17 cellular contexts compared by ENCODE assay signal in the genomic region with DNA sequence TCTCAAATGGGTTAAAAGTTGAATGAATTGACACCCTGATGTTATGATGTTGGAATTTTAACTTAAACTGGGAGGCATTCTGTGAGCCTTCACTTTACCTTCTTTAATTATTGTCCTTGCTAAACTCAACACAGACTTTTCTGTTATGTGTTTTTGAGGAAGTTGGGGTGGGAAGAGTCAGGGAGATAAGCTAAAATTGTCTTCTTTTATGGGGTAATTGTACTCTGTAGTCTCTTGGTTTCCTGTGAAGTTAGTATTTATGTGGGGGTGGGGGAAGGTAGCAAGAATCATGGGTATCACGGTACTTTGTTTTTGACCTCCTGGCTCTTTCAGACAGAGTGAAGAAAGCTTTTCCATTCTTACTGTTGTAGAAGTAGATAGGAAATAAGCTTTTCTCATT. TPM values are rescaled to one million over a fixed set of nuclear protein-coding genes. Genes with fewer than 3 reads are reported as not detected.
DNase-seq lines count a peak whose midpoint lies in the region; ATAC-seq and TF ChIP-seq lines count a peak whose summit lies in the region.
"Had no signal": no experiment of that assay in that cellular context is flagged by ENCODE, and none has a peak within 500 bp of the region (broad histone marks: within the 10 kb centered on the region; RNA-seq: fewer than 3 reads in every experiment).

No MANE protein-coding gene starts in this region.

- H3F3A ChIP-seq in MM.1S (ENCODE audit: insufficient read depth, low read length), result no peaks in the 10 kb centered on the region

- H3K9me3 ChIP-seq in BLaER1 (no peaks in the 10 kb centered on the region), T-helper 17 cell (ENCODE audit: control insufficient read depth, low read length, poor library complexity, severe bottlenecking) (no peaks in the 10 kb centered on the region), right lobe of liver (no peaks in the 10 kb centered on the region), MM.1S (replicated peaks; ENCODE audit: insufficient read depth, low read length) (no peaks in the 10 kb centered on the region)
- H3K9me3 ChIP-seq: BE2C, ovary had no signal

- WGBS in right lobe of liver (ENCODE audit: insufficient coverage, low coverage, low lambda C conversion rate, missing lambda C conversion rate), result 17% methylated on average over 1 of the region's 1 CpG
- 69 to 82% methylated on average over 1 of the region's 1 CpG for WGBS in lower leg skin, 2 donors

- TF ChIP-seq CTCF in right lobe of liver (IDR thresholded peaks at IDR 0.05), result no peak
- TF ChIP-seq CTCF in MM.1S (IDR thresholded peaks at IDR 0.05; ENCODE audit: low read length), result no peak
- TF ChIP-seq CTCF in lower leg skin (IDR thresholded peaks at IDR 0.05), result no peak
- TF ChIP-seq CTCF in coronary artery (IDR thresholded peaks at IDR 0.05), result no peak

- H3K4me3 ChIP-seq in BLaER1 (no peak overlapping the region), right lobe of liver (no peak overlapping the region), MM.1S (ENCODE audit: low read length) (no peak overlapping the region), lower leg skin (ENCODE audit: low read depth, poor library complexity, severe bottlenecking) (no peak overlapping the region), coronary artery (no peak overlapping the region)
- H3K4me3 ChIP-seq: GM12878, ovary had no signal

- H3K4me1 Mint-ChIP-seq in T-helper 17 cell, result peaks cover 13% of the 10 kb centered on the region

- DNase-seq in KBM-7 (peak; percentile 98), T-helper 17 cell (no peak), right lobe of liver (no peak), MM.1S (no peak), lower leg skin (ENCODE audit: low spot score in 2 of 2) (no peak), coronary artery (ENCODE audit: low spot score) (no peak)
- DNase-seq: BE2C; HFFc6; midbrain; NCI-H2107; NCI-H748 treated with DMSO at 0.1 percent for 48 hours; ovary; RPMI8226; stimulated activated CD4-positive, alpha-beta T cell treated with anti-CD3 and anti-CD28 coated beads, Interleukin-12 subunit alpha, Interleukin-12 subunit beta, amount 100 ng/mL, for 4 hours had no signal

- H3K9ac ChIP-seq in BLaER1, result no peak overlapping the region
- H3K9ac ChIP-seq in MM.1S (ENCODE audit: low read length), result no peak overlapping the region

- H2AFZ ChIP-seq in MM.1S (ENCODE audit: low read length), result no peak overlapping the region

- no peaks in the 10 kb centered on the region for H3K27me3 ChIP-seq in BLaER1
- no peaks in the 10 kb centered on the region for H3K27me3 ChIP-seq in right lobe of liver
- H3K27me3 ChIP-seq in MM.1S (replicated peaks; ENCODE audit: insufficient read depth, low read length), result no peaks in the 10 kb centered on the region
- H3K27me3 ChIP-seq: BE2C, ovary had no signal

- peak overlapping the region; percentile 57 for H3K27ac Mint-ChIP-seq in T-helper 17 cell
- H3K27ac Mint-ChIP-seq: HFFc6 had no signal

- H3K4me1 ChIP-seq in BLaER1, result peaks cover 14% of the 10 kb centered on the region
- no peaks in the 10 kb centered on the region for H3K4me1 ChIP-seq in right lobe of liver
- H3K4me1 ChIP-seq in MM.1S (ENCODE audit: low read length), result no peaks in the 10 kb centered on the region
- H3K4me1 ChIP-seq: BE2C had no signal

- H3K27ac ChIP-seq in BLaER1, result no peak overlapping the region
- H3K27ac ChIP-seq in right lobe of liver, result peak overlapping the region in 1 of 3 donors; percentile 4
- no peak overlapping the region for H3K27ac ChIP-seq in MM.1S (ENCODE audit: low read length)
- no peak overlapping the region for H3K27ac ChIP-seq in coronary artery
- H3K27ac ChIP-seq: ovary had no signal

- in situ Hi-C loops in KBM-7 (cut with MboI; ENCODE audit: low pct_unique_long_range_greater_than_20kb, low sequenced_read_pairs), result no loop called here

- H3K4me3 Mint-ChIP-seq in T-helper 17 cell, result no peak overlapping the region
- H3K4me3 Mint-ChIP-seq: HFFc6 had no signal

- H3K27me3 Mint-ChIP-seq in T-helper 17 cell, result no peaks in the 10 kb centered on the region

- TF ChIP-seq POLR2A in right lobe of liver (IDR thresholded peaks at IDR 0.05), result no peak
- no peak for TF ChIP-seq POLR2A in lower leg skin (IDR thresholded peaks at IDR 0.05)

- H3K4me2 ChIP-seq in BLaER1 (peak overlapping the region; percentile 27; the same call in 1 of the 2 replicates), MM.1S (ENCODE audit: low read depth, low read length) (no peak overlapping the region)

- H4K20me1 ChIP-seq in BLaER1 (0 out of 2 replicates have a peak, but pooled peaks cover 5% of the 10 kb centered on the region), MM.1S (ENCODE audit: insufficient read depth, low read length) (no peaks in the 10 kb centered on the region)

- H3K79me2 ChIP-seq in MM.1S (ENCODE audit: low read length), result no peaks in the 10 kb centered on the region

- ATAC-seq in T-helper 17 cell (no peak), right lobe of liver (peak; percentile 46 to 77 (median 66)), GM19467 (IDR thresholded peaks at IDR 0.05; ENCODE audit: unreplicated experiment) (no peak)
- ATAC-seq: GM12878 had no signal

- peaks cover 42% of the 10 kb centered on the region for H3K36me3 ChIP-seq in BLaER1
- H3K36me3 ChIP-seq in right lobe of liver, result peaks cover 0 to 21% (median 4%) of the 10 kb centered on the region in 4 donors
- H3K36me3 ChIP-seq in MM.1S (replicated peaks; ENCODE audit: insufficient read depth, low read length), result peaks cover 10% of the 10 kb centered on the region; the same call in 1 of the 2 replicates
- H3K36me3 ChIP-seq: ovary had no signal

- intact Hi-C loops in right lobe of liver (cut with DNase I), result no loop called here
- intact Hi-C loops in lower leg skin (cut with DNase I; ENCODE audit: low total_unique reads), result no loop called here

- H3K36me3 Mint-ChIP-seq in T-helper 17 cell (ENCODE audit: low read depth), result peaks cover 6% of the 10 kb centered on the region

- H3K9me2 ChIP-seq in MM.1S (replicated peaks; ENCODE audit: insufficient read depth, low read length), result no peaks in the 10 kb centered on the region

RNA-seq across cellular contexts. Expression of gene RAB21, which starts 32.9 kb away (rescaled TPM):
- total RNA-seq in T-helper 17 cell (10 to 100 TPM; 58.8 to 68.8 TPM), right lobe of liver (10 to 100 TPM; 23.0 to 45.2 (median 31.3) TPM), lower leg skin (10 to 100 TPM; 34.2 to 51.8 (median 39.1) TPM)

RNA-seq across cellular contexts. Expression of gene TBC1D15, which starts 52.0 kb away (rescaled TPM):
- total RNA-seq in T-helper 17 cell, result 10 to 100 TPM; 77.3 to 97.2 TPM
- total RNA-seq in right lobe of liver, result 10 to 100 TPM; 15.6 to 36.5 (median 25.5) TPM
- 10 to 100 TPM; 29.1 to 52.2 (median 41.3) TPM for total RNA-seq in lower leg skin

Comparison
In these comparisons a context has a peak if more than half of its experiments do, and no peak if none do; other contexts are left out.
1. ATAC-seq: peak in right lobe of liver (4 of 4); none in T-helper 17 cell (single experiment) and GM19467 (single experiment).